Comparison of ENCODE assay signal across 28 cellular contexts in genomic region chr6:130677766-130678165, GRCh38.
"Had no signal": no experiment of that assay in that cellular context is flagged by ENCODE, and none has a peak within 500 bp of the region (broad histone marks: within the 10 kb centered on the region; RNA-seq: fewer than 3 reads in every experiment).

No MANE protein-coding gene starts in this region.

- H3K9me3 ChIP-seq: colonic mucosa, gastrocnemius medialis, mucosa of descending colon had no signal

- ATAC-seq: effector memory CD8-positive, alpha-beta T cell; esophagus mucosa; gastrocnemius medialis; heart right ventricle; left cardiac atrium; left lung; left ventricle myocardium superior; mucosa of descending colon had no signal

- H3K4me3 ChIP-seq: colonic mucosa, esophagus squamous epithelium, gastrocnemius medialis, heart right ventricle, left lung, lung, mucosa of descending colon had no signal

- FAIRE-seq: endometrium, islet of Langerhans, keratinocyte had no signal

- H3K27me3 ChIP-seq: colonic mucosa, esophagus squamous epithelium, gastrocnemius medialis, heart right ventricle, left lung had no signal

- H3K9me3 Mint-ChIP-seq: effector memory CD8-positive, alpha-beta T cell; endodermal cell had no signal

- H3K36me3 ChIP-seq: colonic mucosa, esophagus squamous epithelium, gastrocnemius medialis, heart right ventricle, left lung had no signal

- H3K4me1 Mint-ChIP-seq: endodermal cell, naive B cell had no signal

- H3K27ac ChIP-seq: colonic mucosa, epithelial cell of prostate, esophagus squamous epithelium, gastrocnemius medialis, heart right ventricle, left lung had no signal

- H3K27me3 Mint-ChIP-seq: dendritic cell treated with granulocyte-macrophage colony-stimulating factor and Interleukin-4, amounts not matched to agents 40 ng/mL and 50 ng/mL, for 4 days; effector memory CD8-positive, alpha-beta T cell had no signal

- H3K27ac Mint-ChIP-seq: dendritic cell treated with granulocyte-macrophage colony-stimulating factor and Interleukin-4, amounts not matched to agents 40 ng/mL and 50 ng/mL, for 4 days; effector memory CD8-positive, alpha-beta T cell; endodermal cell; mesothelial cell of epicardium; naive B cell had no signal

- H3K4me1 ChIP-seq: colonic mucosa, left lung had no signal

- DNase-seq: colonic mucosa; cortex of kidney; effector CD8-positive, alpha-beta T cell; effector memory CD8-positive, alpha-beta T cell; endodermal cell; erythroblast; esophagus squamous epithelium; foreskin fibroblast; foreskin melanocyte; gastrocnemius medialis; glutamatergic neuron; head of caudate nucleus; heart right ventricle; hippocampal formation; left cardiac atrium; left lung; left ventricle myocardium superior; mesenchymal stem cell; mucosa of descending colon; naive B cell had no signal

- H3K4me3 Mint-ChIP-seq: dendritic cell treated with granulocyte-macrophage colony-stimulating factor and Interleukin-4, amounts not matched to agents 40 ng/mL and 50 ng/mL, for 4 days; effector memory CD8-positive, alpha-beta T cell; endodermal cell; mesothelial cell of epicardium; naive B cell had no signal
